ENCODE assay signal across 21 cellular contexts in genomic region chr10:3528823-3529222, GRCh38.
"Had no signal": no experiment of that assay in that cellular context is flagged by ENCODE, and none has a peak within 500 bp of the region (broad histone marks: within the 10 kb centered on the region; RNA-seq: fewer than 3 reads in every experiment).

No MANE protein-coding gene starts in this region.

- DNase-seq: activated CD4-positive, alpha-beta memory T cell treated with anti-CD3 and anti-CD28 coated beads, Interleukin-2, amount 10 ng/mL, durations not matched to agents 7 days and 5 days; activated CD4-positive, alpha-beta T cell treated with anti-CD3 and anti-CD28 coated beads for 48 hours; activated effector memory CD4-positive, alpha-beta T cell treated with anti-CD3 and anti-CD28 coated beads, Interleukin-2, amount 50 U/mL, for 16 hours; activated naive CD4-positive, alpha-beta T cell treated with anti-CD3 and anti-CD28 coated beads, Interleukin-2, amount 50 U/mL, for 16 hours; activated naive CD8-positive, alpha-beta T cell treated with anti-CD3 and anti-CD28 coated beads, Interleukin-2, amount 50 U/mL, for 24 hours; colonic mucosa; dorsolateral prefrontal cortex; esophagus squamous epithelium; kidney; midbrain; ovary; stimulated activated CD4-positive, alpha-beta T cell treated with anti-CD3 and anti-CD28 coated beads, Interleukin-4, amount 100 ng/mL, for 4 hours; stimulated activated naive CD8-positive, alpha-beta T cell treated with anti-CD3 and anti-CD28 coated beads, Interleukin-15, Interleukin-2, amounts not matched to agents 100 U/mL and 50 U/mL, for 24 hours; substantia nigra; transverse colon; uterus had no signal

- H3K4me3 ChIP-seq: breast epithelium, colonic mucosa, dorsolateral prefrontal cortex, esophagus squamous epithelium, ovary, prostate gland, transverse colon, uterus had no signal

- H3K27me3 ChIP-seq: breast epithelium, colonic mucosa, dorsolateral prefrontal cortex, esophagus squamous epithelium, neutrophil, ovary, transverse colon, uterus had no signal

- H3K4me1 ChIP-seq: breast epithelium, colonic mucosa, prostate gland, uterus had no signal

- H3K27ac ChIP-seq: neutrophil, ovary, prostate gland had no signal

- ATAC-seq: activated naive CD8-positive, alpha-beta T cell treated with anti-CD3 and anti-CD28 coated beads, Interleukin-2, amount 50 U/mL, for 24 hours; left lobe of liver; natural killer cell treated with Interleukin-12 subunit alpha and Interleukin-12 subunit beta and Interleukin-15 and Interleukin-18, amount 100 ng/mL, for 72 hours; stimulated activated naive CD8-positive, alpha-beta T cell treated with anti-CD3 and anti-CD28 coated beads, Interleukin-15, Interleukin-2, amounts not matched to agents 100 U/mL and 50 U/mL, for 24 hours had no signal

- H3K9me3 ChIP-seq: breast epithelium, colonic mucosa, esophagus squamous epithelium, neutrophil, ovary, prostate gland, transverse colon, uterus had no signal

- H3K36me3 ChIP-seq: breast epithelium, colonic mucosa, esophagus squamous epithelium, neutrophil, ovary, prostate gland, transverse colon, uterus had no signal
